11 cellular contexts compared by ENCODE assay signal in genomic region chr5:163463063-163463435, GRCh38. TPM values are rescaled to one million over a fixed set of nuclear protein-coding genes. Genes with fewer than 3 reads are reported as not detected.
A peak's percentile ranks its signal among the peaks of the same experiment; 100 is the strongest.
DNase-seq lines count a peak whose midpoint lies in the region; ATAC-seq, FAIRE-seq and TF ChIP-seq lines count a peak whose summit lies in the region.
"Had no signal": no experiment of that assay in that cellular context is flagged by ENCODE, and none has a peak within 500 bp of the region (broad histone marks: within the 10 kb centered on the region; RNA-seq: fewer than 3 reads in every experiment).

No MANE protein-coding gene starts in this region.

- TF ChIP-seq CTCF in HepG2 (CRISPR knock-in tag; IDR thresholded peaks at IDR 0.05) (no peak), right lobe of liver (IDR thresholded peaks at IDR 0.05) (no peak), thyroid gland (IDR thresholded peaks at IDR 0.05) (no peak)

- no peaks in the 10 kb centered on the region for H4K20me1 ChIP-seq in HepG2 (ENCODE audit: insufficient read depth, low read length)

- DNase-seq in HepG2 (ENCODE audit: low spot score), result no peak
- DNase-seq in right lobe of liver, result no peak
- no peak for DNase-seq in activated T-helper 1 cell treated with anti-CD3 and anti-CD28 coated beads, Interleukin-12 subunit alpha, Interleukin-12 subunit beta, Interleukin-2, Interleukin-4 antibody, amounts not matched to agents 30 ng/mL and 10 ng/mL and 1 ng/mL, durations not matched to agents 14 hours and 24 hours and 36 hours (ENCODE audit: low spot score)
- DNase-seq in thyroid gland, result no peak
- no peak for DNase-seq in epidermal melanocyte (ENCODE audit: insufficient read length, low spot score)
- DNase-seq: amniotic stem cell; effector memory CD4-positive, alpha-beta T cell; NCI-H146; NCI-H526 treated with DMSO at 0.1 percent for 48 hours had no signal

- TF ChIP-seq RAD21 in HepG2 (CRISPR knock-in tag; IDR thresholded peaks at IDR 0.05), result no peak

- H3K36me3 ChIP-seq in HepG2 (replicated peaks in 1 of 2; ENCODE audit: control insufficient read depth in 1 of 2, insufficient read depth in 2 of 2, low read length in 2 of 2) (peaks cover 2 to 9% of the 10 kb centered on the region in 2 experiments), right lobe of liver (no peaks in the 10 kb centered on the region), skeletal muscle satellite cell (ENCODE audit: insufficient read depth, low read length) (peaks cover 2% of the 10 kb centered on the region), thyroid gland (no peaks in the 10 kb centered on the region)
- H3K36me3 ChIP-seq: prostate gland had no signal

- H3K36me3 Mint-ChIP-seq in activated T-helper 1 cell treated with anti-CD3 and anti-CD28 coated beads, Interleukin-12 subunit alpha, Interleukin-12 subunit beta, Interleukin-2, Interleukin-4 antibody, amounts not matched to agents 30 ng/mL and 10 ng/mL and 1 ng/mL, durations not matched to agents 14 hours and 24 hours and 36 hours (ENCODE audit: low read depth), result peaks cover 8% of the 10 kb centered on the region

- TF ChIP-seq POLR2A in HepG2 (IDR thresholded peaks at IDR 0.05; ENCODE audit: insufficient read depth in 1 of 2, low read depth in 2 of 2, low read length in 2 of 2) (no peak), right lobe of liver (IDR thresholded peaks at IDR 0.05) (no peak), thyroid gland (IDR thresholded peaks at IDR 0.05) (no peak)

- peaks cover 0 to 4% of the 10 kb centered on the region in 2 experiments; a peak in 1 of 5 replicates for H3K27me3 ChIP-seq in HepG2 (ENCODE audit: control insufficient read depth in 1 of 2, insufficient read depth in 2 of 2, low read length in 2 of 2)
- H3K27me3 ChIP-seq in right lobe of liver, result no peaks in the 10 kb centered on the region
- no peaks in the 10 kb centered on the region for H3K27me3 ChIP-seq in skeletal muscle satellite cell (ENCODE audit: control insufficient read depth, insufficient read depth, low read length)
- no peaks in the 10 kb centered on the region for H3K27me3 ChIP-seq in thyroid gland

- H3K4me2 ChIP-seq in HepG2 (ENCODE audit: low read depth, low read length), result peak overlapping the region; percentile 87
- peak overlapping the region; percentile 90 for H3K4me2 ChIP-seq in skeletal muscle satellite cell (ENCODE audit: low read length)

- in situ Hi-C loops in HepG2 (cut with HindIII; ENCODE audit: extremely low pct_ligation_motif_present, low pct_unique_long_range_greater_than_20kb), result no loop called here

- H3K4me3 Mint-ChIP-seq in activated T-helper 1 cell treated with anti-CD3 and anti-CD28 coated beads, Interleukin-12 subunit alpha, Interleukin-12 subunit beta, Interleukin-2, Interleukin-4 antibody, amounts not matched to agents 30 ng/mL and 10 ng/mL and 1 ng/mL, durations not matched to agents 14 hours and 24 hours and 36 hours, result no peak overlapping the region

- H3K79me2 ChIP-seq in HepG2 (ENCODE audit: insufficient read depth, low read length), result peaks cover 53% of the 10 kb centered on the region

- no peak for ATAC-seq in HepG2
- no peak for ATAC-seq in right lobe of liver

- no peaks in the 10 kb centered on the region for H3K9me3 Mint-ChIP-seq in activated T-helper 1 cell treated with anti-CD3 and anti-CD28 coated beads, Interleukin-12 subunit alpha, Interleukin-12 subunit beta, Interleukin-2, Interleukin-4 antibody, amounts not matched to agents 30 ng/mL and 10 ng/mL and 1 ng/mL, durations not matched to agents 14 hours and 24 hours and 36 hours

- no peak overlapping the region for H2AFZ ChIP-seq in HepG2 (ENCODE audit: low read length)

- CTCF ChIA-PET in HepG2 (lab: Yijun Ruan, JAX; ENCODE audit: low intra/inter-chr PET ratio, low total read pairs), result no interaction called here

- H3K4me1 ChIP-seq in HepG2 (ENCODE audit: insufficient read depth, low read length), result peaks cover 20% of the 10 kb centered on the region
- H3K4me1 ChIP-seq in right lobe of liver, result peaks cover 0 to 16% (median 3%) of the 10 kb centered on the region in 4 donors
- H3K4me1 ChIP-seq in skeletal muscle satellite cell (ENCODE audit: control insufficient read depth, insufficient read depth, low read length), result peaks cover 26% of the 10 kb centered on the region
- H3K4me1 ChIP-seq in thyroid gland, result peaks cover 14 to 16% of the 10 kb centered on the region in 2 donors
- H3K4me1 ChIP-seq: prostate gland had no signal

- TF ChIP-seq EP300 in HepG2 (IDR thresholded peaks at IDR 0.05; ENCODE audit: low read depth in 2 of 2, low read length in 2 of 2) (no peak), HepG2 (CRISPR knock-in tag; IDR thresholded peaks at IDR 0.05; ENCODE audit: borderline replicate concordance) (no peak)

- no peak overlapping the region for H3K9ac ChIP-seq in HepG2 (ENCODE audit: insufficient read depth, low read depth, low read length)
- H3K9ac ChIP-seq in skeletal muscle satellite cell (ENCODE audit: low read depth, low read length), result peak overlapping the region; percentile 81

- no peak overlapping the region for H3K27ac ChIP-seq in HepG2 (ENCODE audit: extremely low read length, insufficient read depth, low read length)
- no peak overlapping the region for H3K27ac ChIP-seq in right lobe of liver
- H3K27ac ChIP-seq in thyroid gland, result no peak overlapping the region
- H3K27ac ChIP-seq: prostate gland had no signal

- POLR2A ChIA-PET in HepG2 (lab: Yijun Ruan, JAX), result no interaction called here

- FAIRE-seq in HepG2 (lab: Jason Lieb, UNC), result no peak

- H3K4me1 Mint-ChIP-seq in activated T-helper 1 cell treated with anti-CD3 and anti-CD28 coated beads, Interleukin-12 subunit alpha, Interleukin-12 subunit beta, Interleukin-2, Interleukin-4 antibody, amounts not matched to agents 30 ng/mL and 10 ng/mL and 1 ng/mL, durations not matched to agents 14 hours and 24 hours and 36 hours (ENCODE audit: low read depth), result peaks cover 35% of the 10 kb centered on the region

- intact Hi-C loops in HepG2 (cut with micrococcal nuclease; ENCODE audit: unreplicated experiment) (no loop called here), right lobe of liver (cut with DNase I) (no loop called here), thyroid gland (cut with DNase I) (no loop called here)
- intact Hi-C loops in activated T-helper 1 cell treated with anti-CD3 and anti-CD28 coated beads, Interleukin-12 subunit alpha, Interleukin-12 subunit beta, Interleukin-2, Interleukin-4 antibody, amounts not matched to agents 30 ng/mL and 10 ng/mL and 1 ng/mL, durations not matched to agents 14 hours and 24 hours and 36 hours (cut with micrococcal nuclease), result loop anchor here (1.0 kb wide), 1 partner anchor 8 kb away; no protein-coding TSS in a partner anchor

- H3K9me3 ChIP-seq in HepG2 (ENCODE audit: low read length) (no peaks in the 10 kb centered on the region), right lobe of liver (no peaks in the 10 kb centered on the region), skeletal muscle satellite cell (replicated peaks; ENCODE audit: low read length) (no peaks in the 10 kb centered on the region), thyroid gland (no peaks in the 10 kb centered on the region)
- H3K9me3 ChIP-seq: prostate gland had no signal

- H3K27ac Mint-ChIP-seq in activated T-helper 1 cell treated with anti-CD3 and anti-CD28 coated beads, Interleukin-12 subunit alpha, Interleukin-12 subunit beta, Interleukin-2, Interleukin-4 antibody, amounts not matched to agents 30 ng/mL and 10 ng/mL and 1 ng/mL, durations not matched to agents 14 hours and 24 hours and 36 hours, result peak overlapping the region; percentile 97

- no peaks in the 10 kb centered on the region for H3K27me3 Mint-ChIP-seq in activated T-helper 1 cell treated with anti-CD3 and anti-CD28 coated beads, Interleukin-12 subunit alpha, Interleukin-12 subunit beta, Interleukin-2, Interleukin-4 antibody, amounts not matched to agents 30 ng/mL and 10 ng/mL and 1 ng/mL, durations not matched to agents 14 hours and 24 hours and 36 hours (ENCODE audit: insufficient read depth)

- no peak overlapping the region for H3K4me3 ChIP-seq in HepG2 (replicated peaks in 1 of 3; ENCODE audit: insufficient read depth in 1 of 3, low read depth in 2 of 3, low read length in 3 of 3)
- H3K4me3 ChIP-seq in right lobe of liver, result no peak overlapping the region
- H3K4me3 ChIP-seq in skeletal muscle satellite cell (ENCODE audit: low read length), result no peak overlapping the region
- H3K4me3 ChIP-seq in thyroid gland (replicated peaks in 1 of 3), result no peak overlapping the region
- H3K4me3 ChIP-seq: prostate gland had no signal

- no TSS peak for BruUV-seq in HepG2 (replicated peaks; lab: Mats Ljungman, UMichigan)

RNA-seq across cellular contexts. Expression of gene HMMR, which starts 2.6 kb away (rescaled TPM):
- 48.3 and 82.7 TPM in 2 replicates for total RNA-seq in HepG2 (2016; rRNA removed; fragmentation: Illumina TruSeq; extraction: Trizol)
- total RNA-seq in HepG2 (2016; cell fraction: cytosol; rRNA removed; fragmentation: Illumina TruSeq; extraction: Trizol; ENCODE audit: low read depth), result 5.5 and 6.4 TPM in 2 replicates
- total RNA-seq in HepG2 (2016; cell fraction: insoluble cytoplasmic fraction; rRNA removed; fragmentation: Illumina TruSeq; extraction: Trizol), result 49.7 and 80.9 TPM in 2 replicates
- 14.7 and 18.6 TPM in 2 replicates for total RNA-seq in HepG2 (2016; cell fraction: membrane; rRNA removed; fragmentation: Illumina TruSeq; extraction: Trizol)
- 37.9 and 39.0 TPM in 2 replicates for total RNA-seq in HepG2 (2016; cell fraction: nucleus; rRNA removed; fragmentation: Illumina TruSeq; extraction: Trizol)
- 4.6 and 8.5 TPM in 2 replicates for polyA plus RNA-seq in HepG2 (2011; rRNA removed)
- polyA plus RNA-seq in HepG2 (2011; cell fraction: cytosol; rRNA removed), result 4.6 and 5.2 TPM in 2 replicates
- polyA plus RNA-seq in HepG2 (2011; cell fraction: nucleus; rRNA removed), result 2.9 and 3.8 TPM in 2 replicates
- polyA plus RNA-seq in HepG2 (2012), result 8.3 and 17.9 TPM in 2 replicates
- 1.7 and 2.4 TPM in 2 replicates for polyA plus RNA-seq in HepG2 (2016; cell fraction: cytosol; fragmentation: Illumina TruSeq; extraction: Trizol; ENCODE audit: low read depth)
- 48.9 and 49.4 TPM in 2 replicates for polyA plus RNA-seq in HepG2 (2016; cell fraction: insoluble cytoplasmic fraction; fragmentation: Illumina TruSeq; extraction: Trizol; ENCODE audit: low read depth)
- polyA plus RNA-seq in HepG2 (2016; cell fraction: membrane; fragmentation: Illumina TruSeq; extraction: Trizol; ENCODE audit: low read depth), result 3.8 and 6.0 TPM in 2 replicates
- 33.3 and 34.0 TPM in 2 replicates for polyA plus RNA-seq in HepG2 (2016; cell fraction: nucleus; fragmentation: Illumina TruSeq; extraction: Trizol; ENCODE audit: insufficient read depth, low read depth)
- 3.1 and 6.2 TPM in 2 replicates for polyA minus RNA-seq in HepG2 (2011; rRNA and poly(A)+ RNA removed; ENCODE audit: low replicate concordance)
- polyA minus RNA-seq in HepG2 (2011; cell fraction: cytosol; rRNA and poly(A)+ RNA removed), result 8.4 and 8.8 TPM in 2 replicates
- 10.6 and 11.1 TPM in 2 replicates for polyA minus RNA-seq in HepG2 (2011; cell fraction: nucleus; rRNA and poly(A)+ RNA removed)
- total RNA-seq in right lobe of liver, result 1 to 10 TPM in 4 of 6 experiments, under 1 TPM in 2; 0.11 to 3.0 (median 1.1) TPM
- 25.5 and 26.8 TPM in 2 replicates for total RNA-seq in activated T-helper 1 cell treated with anti-CD3 and anti-CD28 coated beads, Interleukin-12 subunit alpha, Interleukin-12 subunit beta, Interleukin-2, Interleukin-4 antibody, amounts not matched to agents 30 ng/mL and 10 ng/mL and 1 ng/mL, durations not matched to agents 14 hours and 24 hours and 36 hours
- 26.9 and 27.4 TPM in 2 replicates for total RNA-seq in skeletal muscle satellite cell (2012; rRNA removed)
- 1 to 10 TPM in 1 of 4 donors, under 1 TPM in 3; 0.56 to 1.8 (median 0.68) TPM for total RNA-seq in thyroid gland

RNA-seq across cellular contexts. Expression of gene NUDCD2, which starts 3.1 kb away (rescaled TPM):
- total RNA-seq in HepG2 (2016; rRNA removed; fragmentation: Illumina TruSeq; extraction: Trizol) (39.2 and 40.9 TPM in 2 replicates), right lobe of liver (10 to 100 TPM in 4 of 6 experiments, 1 to 10 TPM in 2; 2.0 to 16.9 (median 11.8) TPM), thyroid gland (10 to 100 TPM in 3 of 4 donors, 1 to 10 TPM in 1; 7.0 to 19.5 (median 14.8) TPM)
- total RNA-seq in HepG2 (2016; cell fraction: cytosol; rRNA removed; fragmentation: Illumina TruSeq; extraction: Trizol; ENCODE audit: low read depth), result 18.5 and 20.2 TPM in 2 replicates
- 39.1 and 40.7 TPM in 2 replicates for total RNA-seq in HepG2 (2016; cell fraction: insoluble cytoplasmic fraction; rRNA removed; fragmentation: Illumina TruSeq; extraction: Trizol)
- total RNA-seq in HepG2 (2016; cell fraction: membrane; rRNA removed; fragmentation: Illumina TruSeq; extraction: Trizol), result 48.1 and 48.6 TPM in 2 replicates
- 24.0 and 26.0 TPM in 2 replicates for total RNA-seq in HepG2 (2016; cell fraction: nucleus; rRNA removed; fragmentation: Illumina TruSeq; extraction: Trizol)
- 9.6 and 14.8 TPM in 2 replicates for polyA plus RNA-seq in HepG2 (2011; rRNA removed)
- polyA plus RNA-seq in HepG2 (2011; cell fraction: cytosol; rRNA removed), result 5.6 and 9.1 TPM in 2 replicates
- polyA plus RNA-seq in HepG2 (2011; cell fraction: nucleus; rRNA removed), result 5.7 and 10.0 TPM in 2 replicates
- 25.1 and 33.5 TPM in 2 replicates for polyA plus RNA-seq in HepG2 (2012)
- polyA plus RNA-seq in HepG2 (2016; cell fraction: cytosol; fragmentation: Illumina TruSeq; extraction: Trizol; ENCODE audit: low read depth), result 21.4 and 34.4 TPM in 2 replicates
- polyA plus RNA-seq in HepG2 (2016; cell fraction: insoluble cytoplasmic fraction; fragmentation: Illumina TruSeq; extraction: Trizol; ENCODE audit: low read depth), result 45.6 and 45.7 TPM in 2 replicates
- 33.8 and 40.8 TPM in 2 replicates for polyA plus RNA-seq in HepG2 (2016; cell fraction: membrane; fragmentation: Illumina TruSeq; extraction: Trizol; ENCODE audit: low read depth)
- polyA plus RNA-seq in HepG2 (2016; cell fraction: nucleus; fragmentation: Illumina TruSeq; extraction: Trizol; ENCODE audit: insufficient read depth, low read depth), result 30.7 and 35.5 TPM in 2 replicates
- 2.7 and 4.6 TPM in 2 replicates for polyA minus RNA-seq in HepG2 (2011; rRNA and poly(A)+ RNA removed; ENCODE audit: low replicate concordance)
- polyA minus RNA-seq in HepG2 (2011; cell fraction: cytosol; rRNA and poly(A)+ RNA removed), result 3.0 and 5.1 TPM in 2 replicates
- polyA minus RNA-seq in HepG2 (2011; cell fraction: nucleus; rRNA and poly(A)+ RNA removed), result 13.8 and 15.5 TPM in 2 replicates
- 39.3 and 44.0 TPM in 2 replicates for total RNA-seq in activated T-helper 1 cell treated with anti-CD3 and anti-CD28 coated beads, Interleukin-12 subunit alpha, Interleukin-12 subunit beta, Interleukin-2, Interleukin-4 antibody, amounts not matched to agents 30 ng/mL and 10 ng/mL and 1 ng/mL, durations not matched to agents 14 hours and 24 hours and 36 hours
- total RNA-seq in skeletal muscle satellite cell (2012; rRNA removed), result 4.4 and 5.8 TPM in 2 replicates

RNA-seq across cellular contexts. Expression of gene CCNG1, which starts 25.7 kb away (rescaled TPM):
- total RNA-seq in HepG2 (2016; rRNA removed; fragmentation: Illumina TruSeq; extraction: Trizol) (353 and 516 TPM in 2 replicates), right lobe of liver (100 to 1,000 TPM in 1 of 6 experiments, 10 to 100 TPM in 5; 47.7 to 146 (median 80.1) TPM), thyroid gland (100 to 1,000 TPM; 116 to 149 (median 125) TPM)
- total RNA-seq in HepG2 (2016; cell fraction: cytosol; rRNA removed; fragmentation: Illumina TruSeq; extraction: Trizol; ENCODE audit: low read depth), result 171 and 222 TPM in 2 replicates
- total RNA-seq in HepG2 (2016; cell fraction: insoluble cytoplasmic fraction; rRNA removed; fragmentation: Illumina TruSeq; extraction: Trizol), result 344 and 513 TPM in 2 replicates
- total RNA-seq in HepG2 (2016; cell fraction: membrane; rRNA removed; fragmentation: Illumina TruSeq; extraction: Trizol), result 489 and 661 TPM in 2 replicates
- 151 and 183 TPM in 2 replicates for total RNA-seq in HepG2 (2016; cell fraction: nucleus; rRNA removed; fragmentation: Illumina TruSeq; extraction: Trizol)
- 126 and 181 TPM in 2 replicates for polyA plus RNA-seq in HepG2 (2011; rRNA removed)
- polyA plus RNA-seq in HepG2 (2011; cell fraction: cytosol; rRNA removed), result 77.6 and 97.0 TPM in 2 replicates
- 33.8 and 51.9 TPM in 2 replicates for polyA plus RNA-seq in HepG2 (2011; cell fraction: nucleus; rRNA removed)
- 266 and 303 TPM in 2 replicates for polyA plus RNA-seq in HepG2 (2012)
- polyA plus RNA-seq in HepG2 (2016; cell fraction: cytosol; fragmentation: Illumina TruSeq; extraction: Trizol; ENCODE audit: low read depth), result 201 and 216 TPM in 2 replicates
- 389 and 398 TPM in 2 replicates for polyA plus RNA-seq in HepG2 (2016; cell fraction: insoluble cytoplasmic fraction; fragmentation: Illumina TruSeq; extraction: Trizol; ENCODE audit: low read depth)
- polyA plus RNA-seq in HepG2 (2016; cell fraction: membrane; fragmentation: Illumina TruSeq; extraction: Trizol; ENCODE audit: low read depth), result 391 and 469 TPM in 2 replicates
- polyA plus RNA-seq in HepG2 (2016; cell fraction: nucleus; fragmentation: Illumina TruSeq; extraction: Trizol; ENCODE audit: insufficient read depth, low read depth), result 161 and 166 TPM in 2 replicates
- polyA minus RNA-seq in HepG2 (2011; rRNA and poly(A)+ RNA removed; ENCODE audit: low replicate concordance), result 56.2 and 117 TPM in 2 replicates
- polyA minus RNA-seq in HepG2 (2011; cell fraction: cytosol; rRNA and poly(A)+ RNA removed), result 177 and 216 TPM in 2 replicates
- 101 and 119 TPM in 2 replicates for polyA minus RNA-seq in HepG2 (2011; cell fraction: nucleus; rRNA and poly(A)+ RNA removed)
- 72.3 and 77.8 TPM in 2 replicates for total RNA-seq in activated T-helper 1 cell treated with anti-CD3 and anti-CD28 coated beads, Interleukin-12 subunit alpha, Interleukin-12 subunit beta, Interleukin-2, Interleukin-4 antibody, amounts not matched to agents 30 ng/mL and 10 ng/mL and 1 ng/mL, durations not matched to agents 14 hours and 24 hours and 36 hours
- 137 and 275 TPM in 2 replicates for total RNA-seq in skeletal muscle satellite cell (2012; rRNA removed)

RNA-seq across cellular contexts. Expression of gene MAT2B, which starts 42.4 kb away (rescaled TPM):
- total RNA-seq in HepG2 (2016; rRNA removed; fragmentation: Illumina TruSeq; extraction: Trizol) (37.1 and 62.6 TPM in 2 replicates), right lobe of liver (10 to 100 TPM; 21.6 to 40.7 (median 26.6) TPM), thyroid gland (100 to 1,000 TPM in 2 of 4 donors, 10 to 100 TPM in 2; 74.0 to 110 (median 101) TPM)
- 6.2 and 9.1 TPM in 2 replicates for total RNA-seq in HepG2 (2016; cell fraction: cytosol; rRNA removed; fragmentation: Illumina TruSeq; extraction: Trizol; ENCODE audit: low read depth)
- 34.8 and 58.6 TPM in 2 replicates for total RNA-seq in HepG2 (2016; cell fraction: insoluble cytoplasmic fraction; rRNA removed; fragmentation: Illumina TruSeq; extraction: Trizol)
- total RNA-seq in HepG2 (2016; cell fraction: membrane; rRNA removed; fragmentation: Illumina TruSeq; extraction: Trizol), result 17.7 and 20.1 TPM in 2 replicates
- total RNA-seq in HepG2 (2016; cell fraction: nucleus; rRNA removed; fragmentation: Illumina TruSeq; extraction: Trizol), result 16.6 and 17.4 TPM in 2 replicates
- 15.5 and 20.2 TPM in 2 replicates for polyA plus RNA-seq in HepG2 (2011; rRNA removed)
- 7.8 and 11.6 TPM in 2 replicates for polyA plus RNA-seq in HepG2 (2011; cell fraction: cytosol; rRNA removed)
- polyA plus RNA-seq in HepG2 (2011; cell fraction: nucleus; rRNA removed), result 4.0 and 6.1 TPM in 2 replicates
- 22.2 and 28.7 TPM in 2 replicates for polyA plus RNA-seq in HepG2 (2012)
- 4.8 and 5.1 TPM in 2 replicates for polyA plus RNA-seq in HepG2 (2016; cell fraction: cytosol; fragmentation: Illumina TruSeq; extraction: Trizol; ENCODE audit: low read depth)
- 63.0 and 65.8 TPM in 2 replicates for polyA plus RNA-seq in HepG2 (2016; cell fraction: insoluble cytoplasmic fraction; fragmentation: Illumina TruSeq; extraction: Trizol; ENCODE audit: low read depth)
- polyA plus RNA-seq in HepG2 (2016; cell fraction: membrane; fragmentation: Illumina TruSeq; extraction: Trizol; ENCODE audit: low read depth), result 13.8 and 14.9 TPM in 2 replicates
- 29.1 and 30.8 TPM in 2 replicates for polyA plus RNA-seq in HepG2 (2016; cell fraction: nucleus; fragmentation: Illumina TruSeq; extraction: Trizol; ENCODE audit: insufficient read depth, low read depth)
- 9.1 and 29.7 TPM in 2 replicates for polyA minus RNA-seq in HepG2 (2011; rRNA and poly(A)+ RNA removed; ENCODE audit: low replicate concordance)
- polyA minus RNA-seq in HepG2 (2011; cell fraction: cytosol; rRNA and poly(A)+ RNA removed), result 12.3 and 12.4 TPM in 2 replicates
- polyA minus RNA-seq in HepG2 (2011; cell fraction: nucleus; rRNA and poly(A)+ RNA removed), result 6.4 and 8.3 TPM in 2 replicates
- 113 and 116 TPM in 2 replicates for total RNA-seq in activated T-helper 1 cell treated with anti-CD3 and anti-CD28 coated beads, Interleukin-12 subunit alpha, Interleukin-12 subunit beta, Interleukin-2, Interleukin-4 antibody, amounts not matched to agents 30 ng/mL and 10 ng/mL and 1 ng/mL, durations not matched to agents 14 hours and 24 hours and 36 hours
- total RNA-seq in skeletal muscle satellite cell (2012; rRNA removed), result 36.8 and 37.4 TPM in 2 replicates
